In genomic region chr4:39181905-39182638, GRCh38 we compare ENCODE assay signal across 8 cellular contexts. TPM values are rescaled to one million over a fixed set of nuclear protein-coding genes. Genes with fewer than 3 reads are reported as not detected.
DNase-seq lines count a peak whose midpoint lies in the region; FAIRE-seq and TF ChIP-seq lines count a peak whose summit lies in the region.

TSS of gene WDR19 (plus strand) at chr4:39182529. CDS start at chr4:39182558, 29 bp downstream.

- H3F3A ChIP-seq in Loucy (ENCODE audit: low read depth), result no peaks in the 10 kb centered on the region

- FAIRE-seq in H54 (lab: Jason Lieb, UNC), result peak; percentile 95

- H3K4me1 ChIP-seq in ES-I3 (ENCODE audit: insufficient read depth, low read length) (no peaks in the 10 kb centered on the region), Loucy (ENCODE audit: insufficient read depth, low read length, poor library complexity, severe bottlenecking) (no peaks in the 10 kb centered on the region), stomach (peaks cover 0 to 27% (median 15%) of the 10 kb centered on the region in 4 donors)

- no peaks in the 10 kb centered on the region for H3K36me3 ChIP-seq in ES-I3 (ENCODE audit: insufficient read depth, low read length)
- H3K36me3 ChIP-seq in Loucy (ENCODE audit: insufficient read depth, low read length), result no peaks in the 10 kb centered on the region
- peaks cover 0 to 7% (median 4%) of the 10 kb centered on the region in 4 donors for H3K36me3 ChIP-seq in stomach

- TF ChIP-seq POLR2A in H54 (IDR thresholded peaks at IDR 0.05; ENCODE audit: low read depth, low read length) (no peak), Raji (IDR thresholded peaks at IDR 0.05; ENCODE audit: insufficient read depth, low read depth, low read length) (peak; percentile 53), stomach (IDR thresholded peaks at IDR 0.05) (no peak)

- no peaks in the 10 kb centered on the region for H3K9me2 ChIP-seq in Loucy (replicated peaks; ENCODE audit: low read depth, low read length)

- peak; percentile 65 for TF ChIP-seq CTCF in Loucy (conservative IDR thresholded peaks at IDR 0.05; ENCODE audit: low read length)
- peak; percentile 54 for TF ChIP-seq CTCF in nephron progenitor cell (IDR thresholded peaks at IDR 0.05)
- peak in 5 of 7 experiments; percentile 24 to 50 (median 47) for TF ChIP-seq CTCF in stomach (IDR thresholded peaks at IDR 0.05)

- TF ChIP-seq EP300 in stomach (IDR thresholded peaks at IDR 0.05), result no peak

- peak; percentile 71 for DNase-seq in H54 (ENCODE audit: insufficient read length, low spot score)
- DNase-seq in activated effector memory CD4-positive, alpha-beta T cell treated with Interleukin-2 at 50 U/mL for 16 hours, result peak; percentile 98
- DNase-seq in fibroblast of the conjunctiva (ENCODE audit: low read depth), result peak; percentile 99
- peak; percentile 97 for DNase-seq in nephron progenitor cell
- peak; percentile 99 for DNase-seq in stomach

- WGBS in stomach, 5 donors, result 0 to 1% (median 0%) methylated on average over 48 of the region's 48 CpGs

- peak within 1 kb of the TSS; percentile 94 for H3K4me2 ChIP-seq in Loucy (ENCODE audit: low read depth, low read length, poor library complexity, severe bottlenecking)

- intact Hi-C loops in stomach (cut with DNase I; ENCODE audit: low total_unique reads), result no loop called here

- peak within 1 kb of the TSS; percentile 69 for H3K27ac Mint-ChIP-seq in nephron progenitor cell

- H3K27me3 Mint-ChIP-seq in nephron progenitor cell (ENCODE audit: low read depth, poor library complexity), result peaks cover 4% of the 10 kb centered on the region

- peak within 1 kb of the TSS; percentile 47 to 88 (median 75) for H3K27ac ChIP-seq in stomach

- H3K4me1 Mint-ChIP-seq in nephron progenitor cell, result peaks cover 9% of the 10 kb centered on the region

- no peaks in the 10 kb centered on the region for H3K9me3 Mint-ChIP-seq in nephron progenitor cell

- H3K4me3 ChIP-seq in Loucy (ENCODE audit: low read length, poor library complexity, severe bottlenecking) (peak within 1 kb of the TSS; percentile 89), stomach (peak within 1 kb of the TSS; percentile 73 to 99 (median 89))

- H3K9me3 ChIP-seq in ES-I3 (ENCODE audit: control insufficient read depth, insufficient read depth, low read length), result no peaks in the 10 kb centered on the region
- H3K9me3 ChIP-seq in Loucy (ENCODE audit: insufficient read depth, low read depth, low read length), result no peaks in the 10 kb centered on the region
- H3K9me3 ChIP-seq in stomach, result no peaks in the 10 kb centered on the region

- no peak within 1 kb of the TSS for H3K4me3 Mint-ChIP-seq in nephron progenitor cell

- H3K9ac ChIP-seq in ES-I3 (ENCODE audit: low read depth, low read length), result peak within 1 kb of the TSS; percentile 81
- peak within 1 kb of the TSS; percentile 70 for H3K9ac ChIP-seq in Loucy (ENCODE audit: low read depth, low read length, poor library complexity, severe bottlenecking)

- no peaks in the 10 kb centered on the region for H3K79me2 ChIP-seq in Loucy (ENCODE audit: insufficient read depth, low read length)

- no peaks in the 10 kb centered on the region for H3K27me3 ChIP-seq in Loucy (ENCODE audit: insufficient read depth, low read length, poor library complexity, severe bottlenecking)
- no peaks in the 10 kb centered on the region for H3K27me3 ChIP-seq in stomach

- no peaks in the 10 kb centered on the region for H4K20me1 ChIP-seq in Loucy (ENCODE audit: insufficient read depth, low read length, poor library complexity, severe bottlenecking)

- H3K36me3 Mint-ChIP-seq in nephron progenitor cell (ENCODE audit: low read depth), result peaks cover 13% of the 10 kb centered on the region

- peak within 1 kb of the TSS; percentile 96 for H2AFZ ChIP-seq in Loucy (ENCODE audit: low read length)

RNA-seq across cellular contexts. Expression of gene WDR19, which starts in this region (rescaled TPM):
- total RNA-seq in stomach, result 100 to 1,000 TPM in 1 of 5 donors, 10 to 100 TPM in 3, 1 to 10 TPM in 1; 2.3 to 103 (median 55.5) TPM
- polyA plus RNA-seq in stomach, result 10 to 100 TPM; 12.0 to 35.8 (median 14.5) TPM

Comparison
In these comparisons a context has a peak if more than half of its experiments do, and no peak if none do; other contexts are left out.
1. Peak in every context shown above with its lines: DNase-seq, H3K4me3 ChIP-seq and H3K27ac ChIP-seq.